Comparison of ENCODE assay signal across 17 cellular contexts in the genomic region with DNA sequence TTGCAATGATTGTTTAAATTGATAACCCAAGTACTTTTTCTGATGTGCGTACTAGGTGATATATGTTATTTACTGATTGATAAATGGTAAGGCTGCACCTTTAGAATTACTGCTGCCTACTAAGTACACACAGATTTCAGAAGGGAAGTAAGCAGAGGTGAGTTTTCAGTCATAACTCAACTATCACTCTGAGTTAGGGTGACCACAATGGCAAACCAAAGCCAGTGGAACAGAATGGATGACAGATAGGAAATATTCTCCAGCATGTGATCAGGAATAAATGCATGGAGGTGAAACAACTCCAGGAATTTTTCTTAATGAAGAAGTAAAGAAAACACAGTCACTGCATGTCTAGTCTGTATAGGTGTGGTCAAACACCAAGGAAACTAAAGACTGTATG. TPM values are rescaled to one million over a fixed set of nuclear protein-coding genes. Genes with fewer than 3 reads are reported as not detected.
DNase-seq lines count a peak whose midpoint lies in the region; ATAC-seq and TF ChIP-seq lines count a peak whose summit lies in the region.
"Had no signal": no experiment of that assay in that cellular context is flagged by ENCODE, and none has a peak within 500 bp of the region (broad histone marks: within the 10 kb centered on the region; RNA-seq: fewer than 3 reads in every experiment).

No MANE protein-coding gene starts in this region.

- CTCF ChIA-PET in activated CD4-positive, alpha-beta T cell treated with anti-CD3 and anti-CD28 coated beads for 36 hours (lab: Charles Lee): interaction anchor here (0.9 to 1.0 kb wide), 3 partner anchors 10 to 103 kb away, joined by 3 to 4 read pairs (median 3); no protein-coding TSS in a partner anchor

- no peaks in the 10 kb centered on the region for H3K9me3 Mint-ChIP-seq in activated CD4-positive, alpha-beta T cell treated with anti-CD3 and anti-CD28 coated beads for 36 hours (ENCODE audit: low read depth)
- peaks cover 6% of the 10 kb centered on the region for H3K9me3 Mint-ChIP-seq in stimulated activated effector memory CD8-positive, alpha-beta T cell treated with anti-CD3 and anti-CD28 coated beads, Interleukin-12 subunit alpha, Interleukin-12 subunit beta, amount 100 ng/mL, for 72 hours

- peaks cover 26% of the 10 kb centered on the region for H3K4me1 Mint-ChIP-seq in activated CD4-positive, alpha-beta T cell treated with anti-CD3 and anti-CD28 coated beads for 36 hours
- H3K4me1 Mint-ChIP-seq in stimulated activated effector memory CD8-positive, alpha-beta T cell treated with anti-CD3 and anti-CD28 coated beads, Interleukin-12 subunit alpha, Interleukin-12 subunit beta, amount 100 ng/mL, for 72 hours: peaks cover 13% of the 10 kb centered on the region

- intact Hi-C loops in activated CD4-positive, alpha-beta T cell treated with anti-CD3 and anti-CD28 coated beads for 36 hours (cut with DNase I, micrococcal nuclease): loop anchor here (1.0 to 5.0 kb wide), 3 partner anchors 20 to 53 kb away; no protein-coding TSS in a partner anchor

- H3K27me3 Mint-ChIP-seq in activated CD4-positive, alpha-beta T cell treated with anti-CD3 and anti-CD28 coated beads for 36 hours: peaks cover 15% of the 10 kb centered on the region

- TF ChIP-seq CTCF in omental fat pad (IDR thresholded peaks at IDR 0.05): no peak

- H3K36me3 Mint-ChIP-seq in activated CD4-positive, alpha-beta T cell treated with anti-CD3 and anti-CD28 coated beads for 36 hours (ENCODE audit: low read depth): no peaks in the 10 kb centered on the region
- H3K36me3 Mint-ChIP-seq in stimulated activated effector memory CD8-positive, alpha-beta T cell treated with anti-CD3 and anti-CD28 coated beads, Interleukin-12 subunit alpha, Interleukin-12 subunit beta, amount 100 ng/mL, for 72 hours: no peaks in the 10 kb centered on the region

- H3K4me3 Mint-ChIP-seq in activated CD4-positive, alpha-beta T cell treated with anti-CD3 and anti-CD28 coated beads for 36 hours: no peak overlapping the region
- no peak overlapping the region for H3K4me3 Mint-ChIP-seq in stimulated activated effector memory CD8-positive, alpha-beta T cell treated with anti-CD3 and anti-CD28 coated beads, Interleukin-12 subunit alpha, Interleukin-12 subunit beta, amount 100 ng/mL, for 72 hours
- H3K4me3 Mint-ChIP-seq: CD14-positive monocyte had no signal

- ATAC-seq in activated CD4-positive, alpha-beta T cell treated with anti-CD3 and anti-CD28 coated beads for 36 hours: peak; percentile 41
- peak; percentile 59 for ATAC-seq in GM21619 (IDR thresholded peaks at IDR 0.05; ENCODE audit: unreplicated experiment)
- ATAC-seq in HG03103 (IDR thresholded peaks at IDR 0.05; ENCODE audit: low read depth, unreplicated experiment): peak; percentile 71
- ATAC-seq in stimulated activated effector memory CD8-positive, alpha-beta T cell treated with anti-CD3 and anti-CD28 coated beads, Interleukin-12 subunit alpha, Interleukin-12 subunit beta, amount 100 ng/mL, for 72 hours: peak; percentile 42
- no peak for ATAC-seq in omental fat pad (ENCODE audit: low FRiP score)

- DNase-seq in activated CD4-positive, alpha-beta T cell treated with anti-CD3 and anti-CD28 coated beads for 36 hours: peak; percentile 23
- DNase-seq in activated CD4-positive, alpha-beta T cell treated with anti-CD3 and anti-CD28 coated beads, Interleukin-2, amount 50 U/mL, for 48 hours: no peak
- DNase-seq in stimulated activated effector memory CD8-positive, alpha-beta T cell treated with anti-CD3 and anti-CD28 coated beads, Interleukin-12 subunit alpha, Interleukin-12 subunit beta, amount 100 ng/mL, for 72 hours (ENCODE audit: low spot score in 2 of 2): no peak
- no peak for DNase-seq in NCI-H774 (lab: John Stamatoyannopoulos, UW)
- no peak for DNase-seq in omental fat pad (ENCODE audit: low spot score)
- DNase-seq in RPMI8226: no peak
- DNase-seq: activated CD4-positive, alpha-beta T cell treated with anti-CD3 and anti-CD28 coated beads for 1 hour; activated T-cell treated with anti-CD3 and anti-CD28 coated beads for 4 hours; adrenal gland; NCI-H1436; NCI-H524 treated with DMSO at 0.1 percent for 48 hours; ovary; Peyer's patch; stomach had no signal

- no peak overlapping the region for H3K27ac Mint-ChIP-seq in activated CD4-positive, alpha-beta T cell treated with anti-CD3 and anti-CD28 coated beads for 36 hours
- H3K27ac Mint-ChIP-seq in stimulated activated effector memory CD8-positive, alpha-beta T cell treated with anti-CD3 and anti-CD28 coated beads, Interleukin-12 subunit alpha, Interleukin-12 subunit beta, amount 100 ng/mL, for 72 hours: no peak overlapping the region
- H3K27ac Mint-ChIP-seq: CD14-positive monocyte had no signal

- POLR2A ChIA-PET in activated CD4-positive, alpha-beta T cell treated with anti-CD3 and anti-CD28 coated beads for 36 hours (lab: Charles Lee): no interaction called here

RNA-seq across cellular contexts. Expression of a gene that starts 7.5 kb away (rescaled TPM):
- under 1 TPM; 0.12 to 0.14 TPM for total RNA-seq in activated CD4-positive, alpha-beta T cell treated with anti-CD3 and anti-CD28 coated beads for 36 hours
- total RNA-seq in omental fat pad: 10 to 100 TPM in 1 of 4 donors, 1 to 10 TPM in 3; 1.2 to 12.1 (median 2.7) TPM
